In the genomic region with DNA sequence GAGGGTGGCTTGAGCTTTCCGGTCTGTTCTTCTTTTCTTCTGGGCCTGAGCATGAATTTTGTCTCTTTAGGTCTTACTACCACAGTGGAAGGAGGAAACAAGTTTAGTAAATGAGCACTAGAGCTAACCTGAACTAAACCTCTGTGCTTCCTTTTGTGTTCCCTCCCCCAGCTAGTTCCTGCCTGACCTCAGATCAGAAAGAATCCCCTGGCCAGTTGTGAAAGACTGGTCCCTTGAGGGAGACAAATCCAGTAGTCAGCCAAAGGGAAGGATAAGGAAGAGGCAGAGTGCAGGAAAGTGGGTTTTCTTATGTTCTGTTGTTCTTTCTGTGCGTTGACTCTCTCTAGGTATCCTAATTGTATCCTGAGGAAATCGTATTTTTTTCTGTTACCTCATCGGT, we compare ENCODE assay signal across 12 cellular contexts. TPM values are rescaled to one million over a fixed set of nuclear protein-coding genes. Genes with fewer than 3 reads are reported as not detected.
DNase-seq lines count a peak whose midpoint lies in the region; ATAC-seq lines count a peak whose summit lies in the region.
"Had no signal": no experiment of that assay in that cellular context is flagged by ENCODE, and none has a peak within 500 bp of the region (broad histone marks: within the 10 kb centered on the region; RNA-seq: fewer than 3 reads in every experiment).

No MANE protein-coding gene starts in this region.

- no peak for DNase-seq in stimulated activated naive CD8-positive, alpha-beta T cell treated with anti-CD3 and anti-CD28 coated beads, Interleukin-15, amount 100 ng/mL, for 72 hours
- no peak for DNase-seq in stimulated activated naive CD8-positive, alpha-beta T cell treated with anti-CD3 and anti-CD28 coated beads, Interleukin-15, Interleukin-2, amounts not matched to agents 100 U/mL and 50 U/mL, for 24 hours
- DNase-seq in dermis blood vessel endothelial cell = peak; percentile 39
- DNase-seq in left lobe of liver (ENCODE audit: low spot score) = no peak
- no peak for DNase-seq in NCI-H1092 (lab: John Stamatoyannopoulos, UW)
- DNase-seq in activated CD8-positive, alpha-beta memory T cell treated with anti-CD3 and anti-CD28 coated beads, Interleukin-2, amount 50 U/mL, for 4 hours = no peak
- DNase-seq in SIG-M5 (lab: John Stamatoyannopoulos, UW) = no peak
- DNase-seq: activated T-cell treated with anti-CD3 and anti-CD28 coated beads, Interleukin-2, amount 50 U/mL, for 1 hour; NCI-H1694; NK-92 treated with Interleukin-12 subunit alpha and Interleukin-12 subunit beta, amount 100 ng/mL, for 24 hours had no signal

- no peak overlapping the region for H3K4me3 Mint-ChIP-seq in stimulated activated naive CD8-positive, alpha-beta T cell treated with anti-CD3 and anti-CD28 coated beads, Interleukin-15, amount 100 ng/mL, for 72 hours
- H3K4me3 Mint-ChIP-seq: central memory CD8-positive, alpha-beta T cell had no signal

- ATAC-seq in stimulated activated naive CD8-positive, alpha-beta T cell treated with anti-CD3 and anti-CD28 coated beads, Interleukin-15, amount 100 ng/mL, for 72 hours = no peak
- no peak for ATAC-seq in stimulated activated naive CD8-positive, alpha-beta T cell treated with anti-CD3 and anti-CD28 coated beads, Interleukin-15, Interleukin-2, amounts not matched to agents 100 U/mL and 50 U/mL, for 24 hours
- ATAC-seq in left lobe of liver (peak; percentile 13), HG03469 (IDR thresholded peaks at IDR 0.05; ENCODE audit: unreplicated experiment) (no peak)

- H3K9me3 Mint-ChIP-seq in stimulated activated naive CD8-positive, alpha-beta T cell treated with anti-CD3 and anti-CD28 coated beads, Interleukin-15, amount 100 ng/mL, for 72 hours = no peaks in the 10 kb centered on the region
- H3K9me3 Mint-ChIP-seq: central memory CD8-positive, alpha-beta T cell had no signal

- peaks cover 44% of the 10 kb centered on the region for H3K4me1 Mint-ChIP-seq in stimulated activated naive CD8-positive, alpha-beta T cell treated with anti-CD3 and anti-CD28 coated beads, Interleukin-15, amount 100 ng/mL, for 72 hours

- H3K27ac Mint-ChIP-seq in stimulated activated naive CD8-positive, alpha-beta T cell treated with anti-CD3 and anti-CD28 coated beads, Interleukin-15, amount 100 ng/mL, for 72 hours = peak overlapping the region; percentile 80 to 83

- no peaks in the 10 kb centered on the region for H3K27me3 Mint-ChIP-seq in stimulated activated naive CD8-positive, alpha-beta T cell treated with anti-CD3 and anti-CD28 coated beads, Interleukin-15, amount 100 ng/mL, for 72 hours
- H3K27me3 Mint-ChIP-seq: central memory CD8-positive, alpha-beta T cell had no signal

RNA-seq across cellular contexts. Expression of gene ZNF664, which starts 17.5 kb away (rescaled TPM):
- 51.1 and 68.9 TPM in 2 replicates for total RNA-seq in dermis blood vessel endothelial cell
- 44.5 TPM for total RNA-seq in left lobe of liver

RNA-seq across cellular contexts. Expression of gene CCDC92, which starts 17.9 kb away (rescaled TPM):
- total RNA-seq in dermis blood vessel endothelial cell (8.8 and 10.4 TPM in 2 replicates), left lobe of liver (21.2 TPM)
